Comparison of ENCODE assay signal across 13 cellular contexts in genomic region chr10:122263971-122264370, GRCh38. TPM values are rescaled to one million over a fixed set of nuclear protein-coding genes. Genes with fewer than 3 reads are reported as not detected.
DNase-seq lines count a peak whose midpoint lies in the region; ATAC-seq and TF ChIP-seq lines count a peak whose summit lies in the region.
"Had no signal": no experiment of that assay in that cellular context is flagged by ENCODE, and none has a peak within 500 bp of the region (broad histone marks: within the 10 kb centered on the region; RNA-seq: fewer than 3 reads in every experiment).

No MANE protein-coding gene starts in this region.

- H2AFZ ChIP-seq in GM23248, result 0 out of 2 replicates have a peak overlapping the region, but pooled peaks have one; percentile 41
- no peak overlapping the region for H2AFZ ChIP-seq in smooth muscle cell (ENCODE audit: low read depth)

- in situ Hi-C loops in GM23248 (cut with MboI), result no loop called here

- H3K9me2 ChIP-seq in GM23248 (ENCODE audit: insufficient read depth), result no peaks in the 10 kb centered on the region

- TF ChIP-seq CTCF in RWPE2 (IDR thresholded peaks at IDR 0.05; ENCODE audit: poor library complexity, severe bottlenecking) (no peak), fibroblast of the aortic adventitia (IDR thresholded peaks at IDR 0.05; ENCODE audit: insufficient read depth, low read length) (no peak), smooth muscle cell (IDR thresholded peaks at IDR 0.05; ENCODE audit: borderline replicate concordance, insufficient read depth, poor library complexity, severe bottlenecking) (no peak)

- H3K9me3 ChIP-seq in GM23248 (ENCODE audit: low read depth) (no peaks in the 10 kb centered on the region), RWPE2 (ENCODE audit: severe bottlenecking) (no peaks in the 10 kb centered on the region), smooth muscle cell (replicated peaks; ENCODE audit: low read depth) (peaks cover 13% of the 10 kb centered on the region)

- H3K27ac ChIP-seq in GM23248 (peak overlapping the region; percentile 69), RWPE2 (ENCODE audit: poor library complexity, severe bottlenecking) (peak overlapping the region; percentile 60), smooth muscle cell (ENCODE audit: low read depth) (no peak overlapping the region)
- H3K27ac ChIP-seq: HL-60, Peyer's patch had no signal

- H3K79me2 ChIP-seq in GM23248 (ENCODE audit: insufficient read depth) (no peaks in the 10 kb centered on the region), smooth muscle cell (ENCODE audit: low read depth) (no peaks in the 10 kb centered on the region)

- H4K20me1 ChIP-seq in GM23248 (ENCODE audit: insufficient read depth) (no peaks in the 10 kb centered on the region), smooth muscle cell (ENCODE audit: low read depth) (no peaks in the 10 kb centered on the region)

- H3K27me3 ChIP-seq in GM23248 (replicated peaks; ENCODE audit: insufficient read depth), result no peaks in the 10 kb centered on the region
- no peaks in the 10 kb centered on the region for H3K27me3 ChIP-seq in RWPE2 (ENCODE audit: insufficient read depth, poor library complexity, severe bottlenecking)
- H3K27me3 ChIP-seq in smooth muscle cell (ENCODE audit: low read depth), result no peaks in the 10 kb centered on the region
- H3K27me3 ChIP-seq: Peyer's patch had no signal

- H3F3A ChIP-seq in GM23248 (ENCODE audit: insufficient read depth) (peaks cover 16% of the 10 kb centered on the region; the same call in 1 of the 2 replicates), smooth muscle cell (ENCODE audit: low read depth) (peaks cover 3% of the 10 kb centered on the region)

- DNase-seq in GM23248 (peak; percentile 85), RWPE2 (ENCODE audit: low spot score) (no peak), fibroblast of the aortic adventitia (ENCODE audit: low read depth) (peak; percentile 88), smooth muscle cell (lab: John Stamatoyannopoulos, UW; ENCODE audit: unreplicated experiment) (no peak), GM19238 (ENCODE audit: insufficient read length, low spot score) (no peak)
- DNase-seq in central memory CD4-positive, alpha-beta T cell, result no peak
- DNase-seq: activated CD4-positive, alpha-beta T cell treated with anti-CD3 and anti-CD28 coated beads for 1 hour; left ventricle myocardium superior; NCI-H187 treated with DMSO at 0.1 percent for 48 hours; Peyer's patch; posterior cingulate gyrus had no signal

- H3K4me2 ChIP-seq in GM23248 (ENCODE audit: unreplicated experiment), result peak overlapping the region; percentile 62
- peak overlapping the region; percentile 73 for H3K4me2 ChIP-seq in smooth muscle cell

- H3K36me3 ChIP-seq in GM23248 (ENCODE audit: low read depth) (peaks cover 4% of the 10 kb centered on the region; the same call in 1 of the 2 replicates), RWPE2 (ENCODE audit: low read depth) (no peaks in the 10 kb centered on the region), smooth muscle cell (ENCODE audit: low read depth) (no peaks in the 10 kb centered on the region)
- H3K36me3 ChIP-seq: Peyer's patch had no signal

- peak; percentile 82 for ATAC-seq in RWPE2 (ENCODE audit: low read depth)
- ATAC-seq in GM21381 (IDR thresholded peaks at IDR 0.05; ENCODE audit: unreplicated experiment), result no peak
- ATAC-seq: left ventricle myocardium superior had no signal

- peaks cover 14% of the 10 kb centered on the region for H3K4me1 ChIP-seq in GM23248 (ENCODE audit: insufficient read depth)
- peaks cover 14% of the 10 kb centered on the region for H3K4me1 ChIP-seq in RWPE2 (ENCODE audit: insufficient read depth, poor library complexity, severe bottlenecking)
- H3K4me1 ChIP-seq in smooth muscle cell (ENCODE audit: low read depth), result peaks cover 2% of the 10 kb centered on the region

- H3K9ac ChIP-seq in GM23248 (peak overlapping the region; percentile 24; the same call in 1 of the 2 replicates), smooth muscle cell (ENCODE audit: low read depth) (no peak overlapping the region)

- no peak overlapping the region for H3K4me3 ChIP-seq in GM23248
- no peak overlapping the region for H3K4me3 ChIP-seq in RWPE2 (ENCODE audit: severe bottlenecking)
- H3K4me3 ChIP-seq in fibroblast of the aortic adventitia (ENCODE audit: low read depth, low read length), result no peak overlapping the region
- no peak overlapping the region for H3K4me3 ChIP-seq in smooth muscle cell
- H3K4me3 ChIP-seq: Peyer's patch had no signal

- WGBS in GM23248 (ENCODE audit: low coverage in 1 of 2, low lambda C conversion rate in 2 of 2, missing lambda C conversion rate in 2 of 2), 2 experiments, result 32 to 45% methylated on average over 1 of the region's 1 CpG
- 65% methylated on average over 1 of the region's 1 CpG for WGBS in smooth muscle cell (ENCODE audit: low lambda C conversion rate)

RNA-seq across cellular contexts. Expression of gene BTBD16, which starts 7.1 kb away (rescaled TPM):
- total RNA-seq in GM23248 (2014; rRNA removed; shearing (Covaris generic)), result not detected in 2 replicates
- polyA plus RNA-seq in GM23248 (2016; fragmentation: Nextera tagmentation; extraction: Ambion mirVana) (not detected in 2 replicates), smooth muscle cell (not detected in 2 replicates)
- total RNA-seq in fibroblast of the aortic adventitia (ENCODE audit: low replicate concordance) (0.09 TPM in 1 of 2 replicates, not detected in the other), smooth muscle cell (not detected in 2 replicates)
- total RNA-seq: left ventricle myocardium superior, Peyer's patch had no signal

Comparison
In these comparisons a context has a peak if more than half of its experiments do, and no peak if none do; other contexts are left out.
1. DNase-seq: peak in GM23248 (single experiment) and fibroblast of the aortic adventitia (single experiment); none in RWPE2 (single experiment), smooth muscle cell (single experiment), GM19238 (single experiment) and central memory CD4-positive, alpha-beta T cell (single experiment).